1 cellular context compared by ENCODE assay signal in the genomic region with DNA sequence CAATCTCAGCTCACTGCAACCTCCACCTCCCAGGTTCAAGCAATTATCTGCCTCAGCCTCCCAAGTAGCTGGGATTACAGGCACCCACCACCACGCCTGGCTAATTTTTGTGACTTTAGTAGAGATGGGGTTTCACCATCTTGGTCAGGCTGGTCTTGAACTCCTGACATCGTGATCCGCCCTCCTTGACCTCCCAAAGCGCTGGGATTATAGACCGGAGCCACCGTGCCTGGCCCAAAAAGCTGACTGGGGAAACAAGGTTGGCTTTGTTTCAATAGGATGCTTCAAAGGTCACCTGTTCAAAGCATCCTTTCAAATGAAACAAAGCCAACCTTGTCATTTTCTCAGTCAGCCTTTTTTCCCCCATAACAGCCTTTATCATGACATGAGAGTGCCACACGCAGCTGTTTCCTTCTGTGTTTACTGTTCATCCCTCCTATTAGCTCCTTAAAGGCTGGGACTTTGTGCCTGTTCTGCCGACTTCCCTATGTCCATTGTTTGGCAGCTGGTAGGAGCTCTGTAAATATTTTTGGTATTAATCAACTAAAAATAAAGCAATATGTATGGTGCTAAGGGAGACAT.
TF ChIP-seq lines count a peak whose summit lies in the region.

No MANE protein-coding gene starts in this region.

TF ChIP-seq in HepG2, 621 proteins besides CTCF, POLR2A, EP300 and RAD21 (continued from another document):
- TF ChIP-seq, protein P1, sequence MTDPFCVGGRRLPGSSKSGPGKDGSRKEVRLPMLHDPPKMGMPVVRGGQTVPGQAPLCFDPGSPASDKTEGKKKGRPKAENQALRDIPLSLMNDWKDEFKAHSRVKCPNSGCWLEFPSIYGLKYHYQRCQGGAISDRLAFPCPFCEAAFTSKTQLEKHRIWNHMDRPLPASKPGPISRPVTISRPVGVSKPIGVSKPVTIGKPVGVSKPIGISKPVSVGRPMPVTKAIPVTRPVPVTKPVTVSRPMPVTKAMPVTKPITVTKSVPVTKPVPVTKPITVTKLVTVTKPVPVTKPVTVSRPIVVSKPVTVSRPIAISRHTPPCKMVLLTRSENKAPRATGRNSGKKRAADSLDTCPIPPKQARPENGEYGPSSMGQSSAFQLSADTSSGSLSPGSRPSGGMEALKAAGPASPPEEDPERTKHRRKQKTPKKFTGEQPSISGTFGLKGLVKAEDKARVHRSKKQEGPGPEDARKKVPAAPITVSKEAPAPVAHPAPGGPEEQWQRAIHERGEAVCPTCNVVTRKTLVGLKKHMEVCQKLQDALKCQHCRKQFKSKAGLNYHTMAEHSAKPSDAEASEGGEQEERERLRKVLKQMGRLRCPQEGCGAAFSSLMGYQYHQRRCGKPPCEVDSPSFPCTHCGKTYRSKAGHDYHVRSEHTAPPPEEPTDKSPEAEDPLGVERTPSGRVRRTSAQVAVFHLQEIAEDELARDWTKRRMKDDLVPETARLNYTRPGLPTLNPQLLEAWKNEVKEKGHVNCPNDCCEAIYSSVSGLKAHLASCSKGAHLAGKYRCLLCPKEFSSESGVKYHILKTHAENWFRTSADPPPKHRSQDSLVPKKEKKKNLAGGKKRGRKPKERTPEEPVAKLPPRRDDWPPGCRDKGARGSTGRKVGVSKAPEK (CRISPR knock-in tag; IDR thresholded peaks at IDR 0.05; ENCODE audit: borderline replicate concordance) = no peak
- TF ChIP-seq, protein P2, sequence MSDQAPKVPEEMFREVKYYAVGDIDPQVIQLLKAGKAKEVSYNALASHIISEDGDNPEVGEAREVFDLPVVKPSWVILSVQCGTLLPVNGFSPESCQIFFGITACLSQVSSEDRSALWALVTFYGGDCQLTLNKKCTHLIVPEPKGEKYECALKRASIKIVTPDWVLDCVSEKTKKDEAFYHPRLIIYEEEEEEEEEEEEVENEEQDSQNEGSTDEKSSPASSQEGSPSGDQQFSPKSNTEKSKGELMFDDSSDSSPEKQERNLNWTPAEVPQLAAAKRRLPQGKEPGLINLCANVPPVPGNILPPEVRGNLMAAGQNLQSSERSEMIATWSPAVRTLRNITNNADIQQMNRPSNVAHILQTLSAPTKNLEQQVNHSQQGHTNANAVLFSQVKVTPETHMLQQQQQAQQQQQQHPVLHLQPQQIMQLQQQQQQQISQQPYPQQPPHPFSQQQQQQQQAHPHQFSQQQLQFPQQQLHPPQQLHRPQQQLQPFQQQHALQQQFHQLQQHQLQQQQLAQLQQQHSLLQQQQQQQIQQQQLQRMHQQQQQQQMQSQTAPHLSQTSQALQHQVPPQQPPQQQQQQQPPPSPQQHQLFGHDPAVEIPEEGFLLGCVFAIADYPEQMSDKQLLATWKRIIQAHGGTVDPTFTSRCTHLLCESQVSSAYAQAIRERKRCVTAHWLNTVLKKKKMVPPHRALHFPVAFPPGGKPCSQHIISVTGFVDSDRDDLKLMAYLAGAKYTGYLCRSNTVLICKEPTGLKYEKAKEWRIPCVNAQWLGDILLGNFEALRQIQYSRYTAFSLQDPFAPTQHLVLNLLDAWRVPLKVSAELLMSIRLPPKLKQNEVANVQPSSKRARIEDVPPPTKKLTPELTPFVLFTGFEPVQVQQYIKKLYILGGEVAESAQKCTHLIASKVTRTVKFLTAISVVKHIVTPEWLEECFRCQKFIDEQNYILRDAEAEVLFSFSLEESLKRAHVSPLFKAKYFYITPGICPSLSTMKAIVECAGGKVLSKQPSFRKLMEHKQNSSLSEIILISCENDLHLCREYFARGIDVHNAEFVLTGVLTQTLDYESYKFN (CRISPR knock-in tag; conservative IDR thresholded peaks at IDR 0.05) = 0 out of 2 replicates have a peak, but pooled peaks have one; percentile 43
- TF ChIP-seq CHD2 (IDR thresholded peaks at IDR 0.05; ENCODE audit: low read depth, low read length) (no peak), CAMTA2 (CRISPR knock-in tag; IDR thresholded peaks at IDR 0.05; ENCODE audit: borderline replicate concordance) (no peak), HDAC1 (CRISPR knock-in tag; IDR thresholded peaks at IDR 0.05) (0 out of 2 replicates have a peak, but pooled peaks have one; percentile 27), NR2F2 (IDR thresholded peaks at IDR 0.05; ENCODE audit: borderline replicate concordance, low read depth) (0 out of 2 replicates have a peak, but pooled peaks have one; percentile 40), ZNF792 (CRISPR knock-in tag; IDR thresholded peaks at IDR 0.05) (no peak), POLR2G (IDR thresholded peaks at IDR 0.05; ENCODE audit: low read depth, low read length) (no peak), KDM2A (CRISPR knock-in tag; IDR thresholded peaks at IDR 0.05; ENCODE audit: borderline replicate concordance, low read depth) (no peak), ZNF709 (CRISPR knock-in tag; IDR thresholded peaks at IDR 0.05) (no peak), MED13 (CRISPR knock-in tag; IDR thresholded peaks at IDR 0.05) (no peak), HNRNPL (IDR thresholded peaks at IDR 0.05; ENCODE audit: low read depth, low read length) (no peak), GATAD2A (CRISPR knock-in tag; IDR thresholded peaks at IDR 0.05) (no peak), ZNF563 (CRISPR knock-in tag; IDR thresholded peaks at IDR 0.05) (no peak), MTF1 (CRISPR knock-in tag; IDR thresholded peaks at IDR 0.05) (no peak), REXO4 (CRISPR knock-in tag; IDR thresholded peaks at IDR 0.05; ENCODE audit: borderline replicate concordance) (no peak), CEBPG (CRISPR knock-in tag; IDR thresholded peaks at IDR 0.05) (no peak), MIER2 (CRISPR knock-in tag; IDR thresholded peaks at IDR 0.05) (peak; percentile 39; the same call in 1 of the 2 replicates), ZNF256 (CRISPR knock-in tag; conservative IDR thresholded peaks at IDR 0.05) (no peak), RXRA (CRISPR knock-in tag; IDR thresholded peaks at IDR 0.05) (peak; percentile 66; the same call in 1 of the 2 replicates), TSC22D2 (CRISPR knock-in tag; IDR thresholded peaks at IDR 0.05; ENCODE audit: borderline replicate concordance) (no peak), MAFF (IDR thresholded peaks at IDR 0.05; ENCODE audit: low read depth, low read length) (peak; percentile 16; the same call in 1 of the 2 replicates), AHR (CRISPR knock-in tag; IDR thresholded peaks at IDR 0.05) (no peak), ZSCAN30 (CRISPR knock-in tag; IDR thresholded peaks at IDR 0.05) (no peak), IRX3 (CRISPR knock-in tag; IDR thresholded peaks at IDR 0.05; ENCODE audit: borderline replicate concordance, low read depth) (no peak), ZNF530 (CRISPR knock-in tag; IDR thresholded peaks at IDR 0.05; ENCODE audit: low read depth) (no peak)
- TF ChIP-seq, protein P3, sequence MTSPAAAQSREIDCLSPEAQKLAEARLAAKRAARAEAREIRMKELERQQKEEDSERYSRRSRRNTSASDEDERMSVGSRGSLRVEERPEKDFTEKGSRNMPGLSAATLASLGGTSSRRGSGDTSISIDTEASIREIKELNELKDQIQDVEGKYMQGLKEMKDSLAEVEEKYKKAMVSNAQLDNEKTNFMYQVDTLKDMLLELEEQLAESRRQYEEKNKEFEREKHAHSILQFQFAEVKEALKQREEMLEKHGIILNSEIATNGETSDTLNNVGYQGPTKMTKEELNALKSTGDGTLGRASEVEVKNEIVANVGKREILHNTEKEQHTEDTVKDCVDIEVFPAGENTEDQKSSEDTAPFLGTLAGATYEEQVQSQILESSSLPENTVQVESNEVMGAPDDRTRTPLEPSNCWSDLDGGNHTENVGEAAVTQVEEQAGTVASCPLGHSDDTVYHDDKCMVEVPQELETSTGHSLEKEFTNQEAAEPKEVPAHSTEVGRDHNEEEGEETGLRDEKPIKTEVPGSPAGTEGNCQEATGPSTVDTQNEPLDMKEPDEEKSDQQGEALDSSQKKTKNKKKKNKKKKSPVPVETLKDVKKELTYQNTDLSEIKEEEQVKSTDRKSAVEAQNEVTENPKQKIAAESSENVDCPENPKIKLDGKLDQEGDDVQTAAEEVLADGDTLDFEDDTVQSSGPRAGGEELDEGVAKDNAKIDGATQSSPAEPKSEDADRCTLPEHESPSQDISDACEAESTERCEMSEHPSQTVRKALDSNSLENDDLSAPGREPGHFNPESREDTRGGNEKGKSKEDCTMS (CRISPR knock-in tag; conservative IDR thresholded peaks at IDR 0.05) = no peak
- TF ChIP-seq, protein P4, sequence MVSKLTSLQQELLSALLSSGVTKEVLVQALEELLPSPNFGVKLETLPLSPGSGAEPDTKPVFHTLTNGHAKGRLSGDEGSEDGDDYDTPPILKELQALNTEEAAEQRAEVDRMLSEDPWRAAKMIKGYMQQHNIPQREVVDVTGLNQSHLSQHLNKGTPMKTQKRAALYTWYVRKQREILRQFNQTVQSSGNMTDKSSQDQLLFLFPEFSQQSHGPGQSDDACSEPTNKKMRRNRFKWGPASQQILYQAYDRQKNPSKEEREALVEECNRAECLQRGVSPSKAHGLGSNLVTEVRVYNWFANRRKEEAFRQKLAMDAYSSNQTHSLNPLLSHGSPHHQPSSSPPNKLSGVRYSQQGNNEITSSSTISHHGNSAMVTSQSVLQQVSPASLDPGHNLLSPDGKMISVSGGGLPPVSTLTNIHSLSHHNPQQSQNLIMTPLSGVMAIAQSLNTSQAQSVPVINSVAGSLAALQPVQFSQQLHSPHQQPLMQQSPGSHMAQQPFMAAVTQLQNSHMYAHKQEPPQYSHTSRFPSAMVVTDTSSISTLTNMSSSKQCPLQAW (CRISPR knock-in tag; IDR thresholded peaks at IDR 0.05) = no peak
- TF ChIP-seq, protein P5, sequence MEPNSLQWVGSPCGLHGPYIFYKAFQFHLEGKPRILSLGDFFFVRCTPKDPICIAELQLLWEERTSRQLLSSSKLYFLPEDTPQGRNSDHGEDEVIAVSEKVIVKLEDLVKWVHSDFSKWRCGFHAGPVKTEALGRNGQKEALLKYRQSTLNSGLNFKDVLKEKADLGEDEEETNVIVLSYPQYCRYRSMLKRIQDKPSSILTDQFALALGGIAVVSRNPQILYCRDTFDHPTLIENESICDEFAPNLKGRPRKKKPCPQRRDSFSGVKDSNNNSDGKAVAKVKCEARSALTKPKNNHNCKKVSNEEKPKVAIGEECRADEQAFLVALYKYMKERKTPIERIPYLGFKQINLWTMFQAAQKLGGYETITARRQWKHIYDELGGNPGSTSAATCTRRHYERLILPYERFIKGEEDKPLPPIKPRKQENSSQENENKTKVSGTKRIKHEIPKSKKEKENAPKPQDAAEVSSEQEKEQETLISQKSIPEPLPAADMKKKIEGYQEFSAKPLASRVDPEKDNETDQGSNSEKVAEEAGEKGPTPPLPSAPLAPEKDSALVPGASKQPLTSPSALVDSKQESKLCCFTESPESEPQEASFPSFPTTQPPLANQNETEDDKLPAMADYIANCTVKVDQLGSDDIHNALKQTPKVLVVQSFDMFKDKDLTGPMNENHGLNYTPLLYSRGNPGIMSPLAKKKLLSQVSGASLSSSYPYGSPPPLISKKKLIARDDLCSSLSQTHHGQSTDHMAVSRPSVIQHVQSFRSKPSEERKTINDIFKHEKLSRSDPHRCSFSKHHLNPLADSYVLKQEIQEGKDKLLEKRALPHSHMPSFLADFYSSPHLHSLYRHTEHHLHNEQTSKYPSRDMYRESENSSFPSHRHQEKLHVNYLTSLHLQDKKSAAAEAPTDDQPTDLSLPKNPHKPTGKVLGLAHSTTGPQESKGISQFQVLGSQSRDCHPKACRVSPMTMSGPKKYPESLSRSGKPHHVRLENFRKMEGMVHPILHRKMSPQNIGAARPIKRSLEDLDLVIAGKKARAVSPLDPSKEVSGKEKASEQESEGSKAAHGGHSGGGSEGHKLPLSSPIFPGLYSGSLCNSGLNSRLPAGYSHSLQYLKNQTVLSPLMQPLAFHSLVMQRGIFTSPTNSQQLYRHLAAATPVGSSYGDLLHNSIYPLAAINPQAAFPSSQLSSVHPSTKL (CRISPR knock-in tag; IDR thresholded peaks at IDR 0.05) = no peak; the same call in 1 of the 2 replicates
- TF ChIP-seq, protein P6, sequence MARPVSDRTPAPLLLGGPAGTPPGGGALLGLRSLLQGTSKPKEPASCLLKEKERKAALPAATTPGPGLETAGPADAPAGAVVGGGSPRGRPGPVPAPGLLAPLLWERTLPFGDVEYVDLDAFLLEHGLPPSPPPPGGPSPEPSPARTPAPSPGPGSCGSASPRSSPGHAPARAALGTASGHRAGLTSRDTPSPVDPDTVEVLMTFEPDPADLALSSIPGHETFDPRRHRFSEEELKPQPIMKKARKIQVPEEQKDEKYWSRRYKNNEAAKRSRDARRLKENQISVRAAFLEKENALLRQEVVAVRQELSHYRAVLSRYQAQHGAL (CRISPR knock-in tag; IDR thresholded peaks at IDR 0.05; ENCODE audit: not compliant biosample characterization) = no peak
- TF ChIP-seq, protein P7, sequence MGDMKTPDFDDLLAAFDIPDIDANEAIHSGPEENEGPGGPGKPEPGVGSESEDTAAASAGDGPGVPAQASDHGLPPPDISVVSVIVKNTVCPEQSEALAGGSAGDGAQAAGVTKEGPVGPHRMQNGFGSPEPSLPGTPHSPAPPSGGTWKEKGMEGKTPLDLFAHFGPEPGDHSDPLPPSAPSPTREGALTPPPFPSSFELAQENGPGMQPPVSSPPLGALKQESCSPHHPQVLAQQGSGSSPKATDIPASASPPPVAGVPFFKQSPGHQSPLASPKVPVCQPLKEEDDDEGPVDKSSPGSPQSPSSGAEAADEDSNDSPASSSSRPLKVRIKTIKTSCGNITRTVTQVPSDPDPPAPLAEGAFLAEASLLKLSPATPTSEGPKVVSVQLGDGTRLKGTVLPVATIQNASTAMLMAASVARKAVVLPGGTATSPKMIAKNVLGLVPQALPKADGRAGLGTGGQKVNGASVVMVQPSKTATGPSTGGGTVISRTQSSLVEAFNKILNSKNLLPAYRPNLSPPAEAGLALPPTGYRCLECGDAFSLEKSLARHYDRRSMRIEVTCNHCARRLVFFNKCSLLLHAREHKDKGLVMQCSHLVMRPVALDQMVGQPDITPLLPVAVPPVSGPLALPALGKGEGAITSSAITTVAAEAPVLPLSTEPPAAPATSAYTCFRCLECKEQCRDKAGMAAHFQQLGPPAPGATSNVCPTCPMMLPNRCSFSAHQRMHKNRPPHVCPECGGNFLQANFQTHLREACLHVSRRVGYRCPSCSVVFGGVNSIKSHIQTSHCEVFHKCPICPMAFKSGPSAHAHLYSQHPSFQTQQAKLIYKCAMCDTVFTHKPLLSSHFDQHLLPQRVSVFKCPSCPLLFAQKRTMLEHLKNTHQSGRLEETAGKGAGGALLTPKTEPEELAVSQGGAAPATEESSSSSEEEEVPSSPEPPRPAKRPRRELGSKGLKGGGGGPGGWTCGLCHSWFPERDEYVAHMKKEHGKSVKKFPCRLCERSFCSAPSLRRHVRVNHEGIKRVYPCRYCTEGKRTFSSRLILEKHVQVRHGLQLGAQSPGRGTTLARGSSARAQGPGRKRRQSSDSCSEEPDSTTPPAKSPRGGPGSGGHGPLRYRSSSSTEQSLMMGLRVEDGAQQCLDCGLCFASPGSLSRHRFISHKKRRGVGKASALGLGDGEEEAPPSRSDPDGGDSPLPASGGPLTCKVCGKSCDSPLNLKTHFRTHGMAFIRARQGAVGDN (CRISPR knock-in tag; IDR thresholded peaks at IDR 0.05) = no peak
